In the genomic region with DNA sequence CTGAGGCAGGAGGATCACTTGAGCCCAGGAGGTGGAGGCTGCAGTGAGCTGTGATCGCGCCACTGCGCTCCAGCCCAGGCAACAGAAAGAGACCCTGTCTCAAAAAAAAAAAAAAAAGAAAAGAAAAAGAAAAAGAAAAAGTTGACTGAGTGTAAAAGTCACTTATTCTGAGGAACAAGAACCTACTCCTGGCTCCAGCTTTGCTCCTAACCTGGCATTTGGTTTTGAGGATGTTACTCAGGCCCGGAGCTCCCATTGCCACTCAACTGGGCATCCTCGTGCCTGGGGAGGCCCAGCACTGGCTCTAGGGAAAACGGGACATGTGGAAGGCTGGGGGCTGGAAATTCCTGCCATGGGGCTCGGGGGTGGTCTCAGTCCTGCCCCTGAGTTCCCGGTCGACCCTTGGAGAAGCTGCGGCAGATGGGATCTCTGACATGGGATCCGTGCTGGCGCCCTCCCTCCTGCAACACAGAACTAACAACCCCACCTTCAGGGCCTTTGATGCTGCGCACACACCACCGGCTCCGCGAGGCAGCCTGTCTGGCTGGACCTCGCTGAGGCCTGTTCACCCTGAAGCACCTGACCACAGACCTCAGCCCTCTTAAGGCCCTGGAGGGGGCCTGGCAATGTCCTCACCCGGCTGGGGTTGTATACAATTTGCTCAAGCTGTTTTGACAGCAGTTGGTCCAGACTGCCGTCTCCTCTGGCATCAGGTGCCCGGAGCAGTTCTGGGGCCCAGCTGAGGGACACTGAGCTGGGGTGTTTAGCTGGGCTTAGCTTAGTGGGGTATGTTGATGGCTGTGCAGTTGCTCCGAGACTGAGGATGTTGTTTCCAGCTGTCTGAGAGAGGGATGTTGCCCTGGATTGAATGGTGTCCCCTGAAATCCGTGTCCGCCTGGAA, we compare ENCODE assay signal across 17 cellular contexts. TPM values are rescaled to one million over a fixed set of nuclear protein-coding genes. Genes with fewer than 3 reads are reported as not detected.
DNase-seq lines count a peak whose midpoint lies in the region; ATAC-seq and TF ChIP-seq lines count a peak whose summit lies in the region.
"Had no signal": no experiment of that assay in that cellular context is flagged by ENCODE, and none has a peak within 500 bp of the region (broad histone marks: within the 10 kb centered on the region; RNA-seq: fewer than 3 reads in every experiment).

No MANE protein-coding gene starts in this region.

- intact Hi-C loops in CD4-positive, alpha-beta T cell (cut with DNase I, micrococcal nuclease), result loop anchor here in 1 of 2 experiments (5.0 kb wide), 1 partner anchor 48 kb away; no protein-coding TSS in a partner anchor
- intact Hi-C loops in activated CD8-positive, alpha-beta T cell treated with anti-CD3 and anti-CD28 coated beads for 36 hours (cut with micrococcal nuclease), result no loop called here

- peaks cover 73% of the 10 kb centered on the region for H3K4me1 ChIP-seq in BLaER1

- H3K9ac ChIP-seq in BLaER1, result no peak overlapping the region

- peaks cover 5% of the 10 kb centered on the region; the same call in 1 of the 2 replicates for H3K27me3 ChIP-seq in BLaER1
- no peaks in the 10 kb centered on the region for H3K27me3 ChIP-seq in CD4-positive, alpha-beta T cell (ENCODE audit: control insufficient read depth, insufficient read depth, low read length)
- H3K27me3 ChIP-seq: cardiac muscle cell, upper lobe of right lung had no signal

- POLR2A ChIA-PET in CD4-positive, alpha-beta T cell (lab: Charles Lee), result interaction anchor here (0.8 to 8.9 kb wide), 4 partner anchors 10 to 267 kb away, joined by 3 to 157 read pairs (median 3); a partner anchor contains a TSS
- POLR2A ChIA-PET in activated CD8-positive, alpha-beta T cell treated with anti-CD3 and anti-CD28 coated beads for 36 hours (lab: Charles Lee), result interaction anchor here (0.6 to 11.5 kb wide), 9 partner anchors 8 to 144 kb away, joined by 3 to 227 read pairs (median 6); a partner anchor contains a TSS

- H3K27ac Mint-ChIP-seq in CD4-positive, alpha-beta T cell, result peak overlapping the region; percentile 73
- H3K27ac Mint-ChIP-seq in activated CD8-positive, alpha-beta T cell treated with anti-CD3 and anti-CD28 coated beads for 36 hours, result peak overlapping the region; percentile 81
- H3K27ac Mint-ChIP-seq in memory B cell, result no peak overlapping the region
- H3K27ac Mint-ChIP-seq: stimulated activated naive B cell treated with anti-CD40 and anti-IgM and Interleukin-4, amounts not matched to agents 10 μg/mL and 1 μg/mL and 100 μg/mL, for 72 hours had no signal

- H4K20me1 ChIP-seq in BLaER1, result peaks cover 26% of the 10 kb centered on the region; the same call in 1 of the 2 replicates

- no peak overlapping the region for H3K4me3 Mint-ChIP-seq in CD4-positive, alpha-beta T cell
- H3K4me3 Mint-ChIP-seq in activated CD8-positive, alpha-beta T cell treated with anti-CD3 and anti-CD28 coated beads for 36 hours, result no peak overlapping the region
- H3K4me3 Mint-ChIP-seq in memory B cell, result peak overlapping the region; percentile 24
- H3K4me3 Mint-ChIP-seq: stimulated activated naive B cell treated with anti-CD40 and anti-IgM and Interleukin-4, amounts not matched to agents 10 μg/mL and 1 μg/mL and 100 μg/mL, for 72 hours had no signal

- no peaks in the 10 kb centered on the region for H3K9me3 Mint-ChIP-seq in CD4-positive, alpha-beta T cell
- no peaks in the 10 kb centered on the region for H3K9me3 Mint-ChIP-seq in activated CD8-positive, alpha-beta T cell treated with anti-CD3 and anti-CD28 coated beads for 36 hours
- no peaks in the 10 kb centered on the region for H3K9me3 Mint-ChIP-seq in memory B cell
- H3K9me3 Mint-ChIP-seq: stimulated activated naive B cell treated with anti-CD40 and anti-IgM and Interleukin-4, amounts not matched to agents 10 μg/mL and 1 μg/mL and 100 μg/mL, for 72 hours had no signal

- no peaks in the 10 kb centered on the region for H3K9me3 ChIP-seq in BLaER1
- H3K9me3 ChIP-seq in CD4-positive, alpha-beta T cell (ENCODE audit: control insufficient read depth, low read length), result no peaks in the 10 kb centered on the region
- H3K9me3 ChIP-seq: left ventricle myocardium inferior, upper lobe of right lung had no signal

- H3K4me1 Mint-ChIP-seq in CD4-positive, alpha-beta T cell (ENCODE audit: low read depth), result peaks cover 62% of the 10 kb centered on the region
- H3K4me1 Mint-ChIP-seq in activated CD8-positive, alpha-beta T cell treated with anti-CD3 and anti-CD28 coated beads for 36 hours (ENCODE audit: low read depth), result peaks cover 64% of the 10 kb centered on the region
- H3K4me1 Mint-ChIP-seq in memory B cell, result peaks cover 20% of the 10 kb centered on the region

- no peak for ATAC-seq in CD4-positive, alpha-beta T cell (ENCODE audit: poor library complexity)
- no peak for ATAC-seq in activated CD8-positive, alpha-beta T cell treated with anti-CD3 and anti-CD28 coated beads for 36 hours
- ATAC-seq in memory B cell (ENCODE audit: low read depth) (no peak), GM21786 (IDR thresholded peaks at IDR 0.05; ENCODE audit: unreplicated experiment) (no peak)
- ATAC-seq: stimulated activated naive B cell treated with anti-CD40 and anti-IgM and Interleukin-4, amounts not matched to agents 10 μg/mL and 1 μg/mL and 100 μg/mL, for 72 hours; upper lobe of right lung had no signal

- H3K27me3 Mint-ChIP-seq in CD4-positive, alpha-beta T cell, result no peaks in the 10 kb centered on the region
- no peaks in the 10 kb centered on the region for H3K27me3 Mint-ChIP-seq in activated CD8-positive, alpha-beta T cell treated with anti-CD3 and anti-CD28 coated beads for 36 hours
- H3K27me3 Mint-ChIP-seq in memory B cell, result peaks cover 2% of the 10 kb centered on the region

- no peak for DNase-seq in CD4-positive, alpha-beta T cell
- DNase-seq in activated CD8-positive, alpha-beta T cell treated with anti-CD3 and anti-CD28 coated beads for 36 hours, result no peak
- DNase-seq in memory B cell (ENCODE audit: low spot score in 2 of 2), result no peak
- DNase-seq in NOMO-1 treated with dmso at 0.1 percent for 144 hours (lab: John Stamatoyannopoulos, UW; ENCODE audit: unreplicated experiment), result no peak
- no peak for DNase-seq in GM03348 (ENCODE audit: low spot score)
- DNase-seq: activated CD4-positive, CD25-positive, alpha-beta regulatory T cell; activated effector memory CD4-positive, alpha-beta T cell treated with anti-CD3 and anti-CD28 coated beads, Interleukin-2, amount 50 U/mL, for 16 hours; effector CD8-positive, alpha-beta T cell; left ventricle myocardium inferior; stimulated activated CD4-positive, alpha-beta T cell treated with anti-CD3 and anti-CD28 coated beads, Interleukin-4, amount 100 ng/mL, for 4 hours; stimulated activated naive B cell treated with anti-CD40 and anti-IgM and Interleukin-4, amounts not matched to agents 10 μg/mL and 1 μg/mL and 100 μg/mL, for 72 hours had no signal

- peak overlapping the region; percentile 98 for H3K4me2 ChIP-seq in BLaER1

- TF ChIP-seq CTCF in CD4-positive, alpha-beta T cell (IDR thresholded peaks at IDR 0.05), result no peak
- TF ChIP-seq CTCF in activated CD8-positive, alpha-beta T cell treated with anti-CD3 and anti-CD28 coated beads for 36 hours (IDR thresholded peaks at IDR 0.05), result no peak

- no peaks in the 10 kb centered on the region for H3K36me3 ChIP-seq in BLaER1
- H3K36me3 ChIP-seq: cardiac muscle cell, left ventricle myocardium inferior, upper lobe of right lung had no signal

- CTCF ChIA-PET in CD4-positive, alpha-beta T cell (lab: Charles Lee), result no interaction called here
- CTCF ChIA-PET in activated CD8-positive, alpha-beta T cell treated with anti-CD3 and anti-CD28 coated beads for 36 hours (lab: Charles Lee), result interaction anchor here (1.1 to 4.5 kb wide), 7 partner anchors 8 to 112 kb away, joined by 3 to 19 read pairs (median 3); a partner anchor contains a TSS

- H3K4me3 ChIP-seq in BLaER1, result no peak overlapping the region
- H3K4me3 ChIP-seq: cardiac muscle cell, left ventricle myocardium inferior, upper lobe of right lung had no signal

- H3K36me3 Mint-ChIP-seq in CD4-positive, alpha-beta T cell (ENCODE audit: low read depth), result no peaks in the 10 kb centered on the region
- no peaks in the 10 kb centered on the region for H3K36me3 Mint-ChIP-seq in activated CD8-positive, alpha-beta T cell treated with anti-CD3 and anti-CD28 coated beads for 36 hours (ENCODE audit: low read depth)
- H3K36me3 Mint-ChIP-seq in memory B cell, result no peaks in the 10 kb centered on the region

- H3K27ac ChIP-seq in BLaER1, result no peak overlapping the region
- H3K27ac ChIP-seq in CD4-positive, alpha-beta T cell (ENCODE audit: low read depth, low read length), result no peak overlapping the region
- H3K27ac ChIP-seq: cardiac muscle cell, left ventricle myocardium inferior, upper lobe of right lung had no signal

RNA-seq across cellular contexts. Expression of a gene that starts 12.3 kb away (rescaled TPM):
- total RNA-seq in CD4-positive, alpha-beta T cell, result 100 to 1,000 TPM; 225 to 234 TPM
- total RNA-seq in activated CD8-positive, alpha-beta T cell treated with anti-CD3 and anti-CD28 coated beads for 36 hours, result 100 to 1,000 TPM; 289 to 292 TPM
- total RNA-seq: cardiac muscle cell, HT1080 had no signal

RNA-seq across cellular contexts. Expression of a gene that starts 28.5 kb away (rescaled TPM):
- total RNA-seq in CD4-positive, alpha-beta T cell, result 1 to 10 TPM; 2.1 to 3.1 TPM
- under 1 TPM; 0.45 to 0.50 TPM for total RNA-seq in activated CD8-positive, alpha-beta T cell treated with anti-CD3 and anti-CD28 coated beads for 36 hours
- total RNA-seq: cardiac muscle cell had no signal

RNA-seq across cellular contexts. Expression of a gene that starts 31.6 kb away (rescaled TPM):
- total RNA-seq in CD4-positive, alpha-beta T cell, result 100 to 1,000 TPM; 277 to 286 TPM
- 10 to 100 TPM; 90.6 to 97.0 TPM for total RNA-seq in activated CD8-positive, alpha-beta T cell treated with anti-CD3 and anti-CD28 coated beads for 36 hours

RNA-seq across cellular contexts. Expression of a gene that starts 54.0 kb away (rescaled TPM):
- not detected for total RNA-seq in CD4-positive, alpha-beta T cell
- not detected for total RNA-seq in activated CD8-positive, alpha-beta T cell treated with anti-CD3 and anti-CD28 coated beads for 36 hours
- total RNA-seq: left ventricle myocardium inferior, sciatic nerve, upper lobe of right lung had no signal
